8 cellular contexts compared by ENCODE assay signal in the genomic region with DNA sequence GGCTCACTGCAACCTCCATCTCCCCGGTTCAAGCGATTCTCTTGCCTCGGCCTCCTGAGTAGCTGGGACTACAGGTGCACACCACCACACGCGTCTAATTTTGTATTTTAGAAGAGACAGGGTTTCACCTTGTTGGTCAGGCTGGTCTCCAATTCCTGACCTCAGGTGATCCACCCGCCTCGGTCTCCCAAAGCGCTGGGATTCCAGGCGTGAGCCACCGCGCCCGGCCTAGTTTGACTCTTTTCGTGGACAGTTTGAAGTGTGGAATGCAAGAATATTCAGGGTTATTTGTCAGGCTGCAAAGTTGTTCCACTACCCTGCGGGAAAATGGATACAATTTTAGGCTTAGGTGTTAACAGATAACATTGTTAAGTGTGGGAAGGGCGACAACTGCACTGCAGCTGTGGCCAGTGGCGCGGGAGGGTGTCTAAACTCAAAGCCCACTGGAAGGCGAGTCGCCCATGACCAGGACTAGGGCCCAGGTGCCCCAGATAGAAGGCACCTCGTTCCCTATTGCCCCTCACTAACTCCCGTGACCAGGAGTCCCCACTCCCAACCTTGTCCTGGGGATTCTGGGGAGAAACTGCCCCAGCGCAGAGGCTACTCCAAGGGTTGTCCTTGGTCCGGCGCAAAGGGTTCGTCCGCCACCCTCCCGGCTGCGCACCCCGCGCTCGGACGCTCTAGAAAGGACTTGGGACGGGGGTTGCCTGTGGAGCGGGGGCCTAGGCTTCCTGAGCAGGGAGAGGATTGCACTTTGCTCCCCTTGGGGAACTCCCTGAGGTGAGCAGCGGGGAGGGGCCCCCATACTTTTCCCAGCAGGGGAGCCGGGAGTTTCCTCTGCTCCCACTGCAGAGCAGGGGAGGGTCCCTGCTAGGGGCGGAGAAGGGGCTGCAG. TPM values are rescaled to one million over a fixed set of nuclear protein-coding genes. Genes with fewer than 3 reads are reported as not detected.
A peak's percentile ranks its signal among the peaks of the same experiment; 100 is the strongest.
DNase-seq lines count a peak whose midpoint lies in the region; ATAC-seq and TF ChIP-seq lines count a peak whose summit lies in the region.

No MANE protein-coding gene starts in this region.

- H3K79me2 ChIP-seq in neural cell (replicated peaks; ENCODE audit: insufficient read depth, low read length) = peaks cover 22% of the 10 kb centered on the region

- ATAC-seq in effector memory CD8-positive, alpha-beta T cell (replicated peaks) = no peak
- no peak for ATAC-seq in GM21528 (IDR thresholded peaks at IDR 0.05; ENCODE audit: low FRiP score, unreplicated experiment)

- no peaks in the 10 kb centered on the region for H3K9me2 ChIP-seq in neural cell (ENCODE audit: insufficient read depth, low read length)

- H3K27me3 Mint-ChIP-seq in effector memory CD8-positive, alpha-beta T cell = no peaks in the 10 kb centered on the region

- H3K36me3 ChIP-seq in HUES6 (ENCODE audit: control insufficient read depth, insufficient read depth, low read length) = no peaks in the 10 kb centered on the region
- no peaks in the 10 kb centered on the region for H3K36me3 ChIP-seq in neural cell (ENCODE audit: insufficient read depth, low read length)

- H3K4me1 Mint-ChIP-seq in effector memory CD8-positive, alpha-beta T cell (ENCODE audit: low read depth in 2 of 2) = peaks cover 33 to 41% of the 10 kb centered on the region in 2 donors

- no peaks in the 10 kb centered on the region for H3K27me3 ChIP-seq in AG04450 (ENCODE audit: control insufficient read depth, insufficient read depth, low read length)
- H3K27me3 ChIP-seq in HUES6 (ENCODE audit: control insufficient read depth, insufficient read depth, low read length) = peaks cover 55% of the 10 kb centered on the region
- H3K27me3 ChIP-seq in neural cell (ENCODE audit: insufficient read depth, low read depth, low read length) = peaks cover 19% of the 10 kb centered on the region

- no peak overlapping the region for H3K4me2 ChIP-seq in neural cell (ENCODE audit: low read length)

- no peaks in the 10 kb centered on the region for H3F3A ChIP-seq in neural cell (ENCODE audit: insufficient read depth, low read length, poor library complexity, severe bottlenecking)

- H3K9ac ChIP-seq in HUES6 (ENCODE audit: low read length) (no peak overlapping the region), neural cell (ENCODE audit: low read length) (no peak overlapping the region)

- no peaks in the 10 kb centered on the region for H3K9me3 Mint-ChIP-seq in effector memory CD8-positive, alpha-beta T cell

- TF ChIP-seq RAD21 in neural cell (conservative IDR thresholded peaks at IDR 0.05) = no peak

- no peak for TF ChIP-seq EP300 in neural cell (conservative IDR thresholded peaks at IDR 0.05; ENCODE audit: poor library complexity, severe bottlenecking)

- H3K36me3 Mint-ChIP-seq in effector memory CD8-positive, alpha-beta T cell (ENCODE audit: insufficient read depth) = peaks cover 26% of the 10 kb centered on the region

- no peak overlapping the region for H2AFZ ChIP-seq in neural cell (ENCODE audit: low read depth, low read length)

- no peak for DNase-seq in AG04450 (ENCODE audit: low read depth, low spot score)
- no peak for DNase-seq in effector memory CD8-positive, alpha-beta T cell
- no peak for DNase-seq in DMS53 (lab: John Stamatoyannopoulos, UW)
- DNase-seq in caudate nucleus (lab: John Stamatoyannopoulos, UW) = no peak
- no peak for DNase-seq in GM10266 (ENCODE audit: extremely low spot score)

- H3K27ac ChIP-seq in AG04450 (ENCODE audit: low read depth, low read length) (no peak overlapping the region), HUES6 (ENCODE audit: low read depth, low read length) (no peak overlapping the region), neural cell (ENCODE audit: low read length) (no peak overlapping the region), caudate nucleus (ENCODE audit: low read depth, low read length) (no peak overlapping the region)

- H3K27ac Mint-ChIP-seq in effector memory CD8-positive, alpha-beta T cell = peak overlapping the region; percentile 92 to 96

- peak overlapping the region; percentile 78 for H3K4me3 ChIP-seq in AG04450 (ENCODE audit: low read depth, low read length)
- peak overlapping the region; percentile 90 for H3K4me3 ChIP-seq in HUES6 (ENCODE audit: low read depth, low read length)
- peak overlapping the region; percentile 88 for H3K4me3 ChIP-seq in neural cell (ENCODE audit: low read length)

- H3K4me1 ChIP-seq in HUES6 (ENCODE audit: control insufficient read depth, insufficient read depth, low read length) = peaks cover 22% of the 10 kb centered on the region; the same call in 1 of the 2 replicates

- peak overlapping the region; percentile 98 to 99 for H3K4me3 Mint-ChIP-seq in effector memory CD8-positive, alpha-beta T cell

- POLR2A ChIA-PET in AG04450 (lab: Yijun Ruan, JAX) = no interaction called here

- CTCF ChIA-PET in AG04450 (lab: Charles Lee) = no interaction called here

- no peaks in the 10 kb centered on the region; the same call in 1 of the 2 replicates for H3K9me3 ChIP-seq in AG04450 (ENCODE audit: control insufficient read depth, insufficient read depth, low read length)
- no peaks in the 10 kb centered on the region for H3K9me3 ChIP-seq in HUES6 (ENCODE audit: control insufficient read depth, insufficient read depth, low read depth, low read length)
- H3K9me3 ChIP-seq in neural cell (ENCODE audit: low read length) = no peaks in the 10 kb centered on the region

- TF ChIP-seq CTCF in AG04450 (IDR thresholded peaks at IDR 0.05; ENCODE audit: low read depth, low read length) (no peak), neural cell (IDR thresholded peaks at IDR 0.05; ENCODE audit: poor library complexity, severe bottlenecking) (no peak), GM10266 (IDR thresholded peaks at IDR 0.05; ENCODE audit: control insufficient read depth, insufficient read depth, low read depth, missing control alignments) (no peak)

- H4K20me1 ChIP-seq in neural cell (ENCODE audit: insufficient read depth) = no peaks in the 10 kb centered on the region

TF ChIP-seq in neural cell, 6 proteins besides CTCF, POLR2A, EP300 and RAD21:
- TF ChIP-seq POLR2AphosphoS5 (IDR thresholded peaks at IDR 0.05) (no peak), EZH2 (IDR thresholded peaks at IDR 0.05; ENCODE audit: borderline replicate concordance, insufficient read depth, low read length, poor library complexity, severe bottlenecking) (no peak), SMC3 (conservative IDR thresholded peaks at IDR 0.05; ENCODE audit: poor library complexity) (no peak), TAF1 (IDR thresholded peaks at IDR 0.05; ENCODE audit: low read depth) (no peak), MXI1 (conservative IDR thresholded peaks at IDR 0.05; ENCODE audit: poor library complexity, severe bottlenecking) (no peak)
- TF ChIP-seq, protein P1, sequence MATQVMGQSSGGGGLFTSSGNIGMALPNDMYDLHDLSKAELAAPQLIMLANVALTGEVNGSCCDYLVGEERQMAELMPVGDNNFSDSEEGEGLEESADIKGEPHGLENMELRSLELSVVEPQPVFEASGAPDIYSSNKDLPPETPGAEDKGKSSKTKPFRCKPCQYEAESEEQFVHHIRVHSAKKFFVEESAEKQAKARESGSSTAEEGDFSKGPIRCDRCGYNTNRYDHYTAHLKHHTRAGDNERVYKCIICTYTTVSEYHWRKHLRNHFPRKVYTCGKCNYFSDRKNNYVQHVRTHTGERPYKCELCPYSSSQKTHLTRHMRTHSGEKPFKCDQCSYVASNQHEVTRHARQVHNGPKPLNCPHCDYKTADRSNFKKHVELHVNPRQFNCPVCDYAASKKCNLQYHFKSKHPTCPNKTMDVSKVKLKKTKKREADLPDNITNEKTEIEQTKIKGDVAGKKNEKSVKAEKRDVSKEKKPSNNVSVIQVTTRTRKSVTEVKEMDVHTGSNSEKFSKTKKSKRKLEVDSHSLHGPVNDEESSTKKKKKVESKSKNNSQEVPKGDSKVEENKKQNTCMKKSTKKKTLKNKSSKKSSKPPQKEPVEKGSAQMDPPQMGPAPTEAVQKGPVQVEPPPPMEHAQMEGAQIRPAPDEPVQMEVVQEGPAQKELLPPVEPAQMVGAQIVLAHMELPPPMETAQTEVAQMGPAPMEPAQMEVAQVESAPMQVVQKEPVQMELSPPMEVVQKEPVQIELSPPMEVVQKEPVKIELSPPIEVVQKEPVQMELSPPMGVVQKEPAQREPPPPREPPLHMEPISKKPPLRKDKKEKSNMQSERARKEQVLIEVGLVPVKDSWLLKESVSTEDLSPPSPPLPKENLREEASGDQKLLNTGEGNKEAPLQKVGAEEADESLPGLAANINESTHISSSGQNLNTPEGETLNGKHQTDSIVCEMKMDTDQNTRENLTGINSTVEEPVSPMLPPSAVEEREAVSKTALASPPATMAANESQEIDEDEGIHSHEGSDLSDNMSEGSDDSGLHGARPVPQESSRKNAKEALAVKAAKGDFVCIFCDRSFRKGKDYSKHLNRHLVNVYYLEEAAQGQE (IDR thresholded peaks at IDR 0.05; ENCODE audit: borderline replicate concordance) = no peak

RNA-seq across cellular contexts. Expression of a gene that starts 1.1 kb away (rescaled TPM):
- polyA plus RNA-seq in AG04450 (2011; rRNA removed) = 355 and 369 TPM in 2 replicates
- 145 and 147 TPM in 2 replicates for polyA minus RNA-seq in AG04450 (2011; rRNA and poly(A)+ RNA removed)
- polyA plus RNA-seq in neural cell = 6.6 and 11.0 TPM in 2 replicates
- 5.8 TPM in 2 replicates for polyA minus RNA-seq in neural cell

Comparison
In these comparisons a context has a peak if more than half of its experiments do, and no peak if none do; other contexts are left out.
1. RNA of a gene that starts 1.1 kb away (polyA plus RNA-seq): 355 to 369 TPM in AG04450; 6.6 to 11.0 TPM in neural cell; every median in the first group is over 10 times any median in the second.
2. Peak in every context shown above with its lines, with median percentiles within 50 percentile points of each other: H3K4me3 ChIP-seq.